In the genomic region with DNA sequence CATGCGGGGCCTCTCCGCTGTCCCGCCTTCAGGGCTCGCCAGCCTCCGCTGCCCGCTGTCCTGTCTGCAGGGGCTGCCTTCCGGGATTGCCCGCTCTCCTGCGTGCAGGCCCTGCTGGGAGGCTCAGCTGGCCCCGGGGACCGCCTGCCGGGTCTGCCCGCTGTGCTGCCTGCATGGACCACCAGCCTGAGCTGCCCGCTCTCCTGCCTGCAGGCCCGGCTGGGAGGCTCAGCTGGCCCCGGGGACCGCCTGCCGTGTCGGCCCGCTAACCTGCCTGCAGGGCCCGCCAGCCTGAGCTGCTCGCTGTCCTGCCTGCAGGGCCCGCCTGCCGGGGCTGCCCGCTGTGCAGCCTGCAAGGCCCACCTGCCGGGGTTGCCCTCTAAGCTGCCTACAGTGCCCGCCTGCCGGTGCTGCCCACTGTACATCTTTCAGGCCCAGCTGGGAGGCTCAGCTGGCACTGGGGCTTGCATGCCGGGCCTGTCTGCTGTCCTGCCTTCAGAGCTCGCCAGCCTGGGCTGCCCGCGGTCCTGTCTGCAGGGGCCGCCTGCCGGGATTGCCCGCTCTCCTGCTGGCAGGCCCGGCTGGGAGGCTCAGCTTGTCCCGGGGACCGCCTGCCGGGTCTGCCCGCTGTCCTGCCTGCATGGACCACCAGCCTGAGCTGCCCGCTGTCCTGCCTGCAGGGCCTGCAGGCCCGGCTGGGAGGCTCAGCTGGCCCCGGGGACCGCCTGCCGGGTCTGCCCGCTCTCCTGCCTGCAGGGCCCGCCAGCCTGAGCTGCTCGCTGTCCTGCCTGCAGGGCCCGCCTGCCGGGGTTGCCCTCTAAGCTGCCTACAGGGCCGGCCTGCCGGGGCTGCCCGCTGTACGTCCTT, we compare ENCODE assay signal across 8 cellular contexts.
A peak's percentile ranks its signal among the peaks of the same experiment; 100 is the strongest.
DNase-seq lines count a peak whose midpoint lies in the region; ATAC-seq and TF ChIP-seq lines count a peak whose summit lies in the region.

No MANE protein-coding gene starts in this region.

- peak; percentile 72 for ATAC-seq in left lobe of liver
- no peak for ATAC-seq in HG03342 (IDR thresholded peaks at IDR 0.05; ENCODE audit: unreplicated experiment)

- TF ChIP-seq POLR2A in GM18951 (IDR thresholded peaks at IDR 0.05; ENCODE audit: extremely low read depth, insufficient read depth, insufficient read length) = peak; percentile 16

- in situ Hi-C loops in GM18951 (cut with MboI; ENCODE audit: low sequenced_read_pairs, unreplicated experiment) = no loop called here
- in situ Hi-C loops in G401 (cut with HindIII; ENCODE audit: low sequenced_read_pairs) = no loop called here

- DNase-seq in NCI-H1930 (lab: John Stamatoyannopoulos, UW) = peak; percentile 34 to 36
- peak; percentile 88 for DNase-seq in activated effector memory CD4-positive, alpha-beta T cell treated with anti-CD3 and anti-CD28 coated beads, Interleukin-2, amount 50 U/mL, for 16 hours
- DNase-seq in left lobe of liver (ENCODE audit: low spot score) = peak; percentile 60
- peak; percentile 82 for DNase-seq in stimulated activated CD8-positive, alpha-beta memory T cell treated with anti-CD3 and anti-CD28 coated beads, Interleukin-4, amount 100 ng/mL, for 48 hours
- no peak for DNase-seq in NCI-H510A (lab: John Stamatoyannopoulos, UW)
- DNase-seq in G401 (ENCODE audit: low spot score) = no peak

Comparison
In these comparisons a context has a peak if more than half of its experiments do, and no peak if none do; other contexts are left out.
1. DNase-seq: peak in NCI-H1930 (2 of 2), activated effector memory CD4-positive, alpha-beta T cell treated with anti-CD3 and anti-CD28 coated beads, Interleukin-2, amount 50 U/mL, for 16 hours (single experiment), left lobe of liver (single experiment) and stimulated activated CD8-positive, alpha-beta memory T cell treated with anti-CD3 and anti-CD28 coated beads, Interleukin-4, amount 100 ng/mL, for 48 hours (single experiment); none in NCI-H510A (single experiment) and G401 (single experiment).